Comparison of ENCODE assay signal across 8 cellular contexts in genomic region chr10:70575874-70576802, GRCh38.
DNase-seq lines count a peak whose midpoint lies in the region; ATAC-seq and TF ChIP-seq lines count a peak whose summit lies in the region.

No MANE protein-coding gene starts in this region.

- peak; percentile 51 for ATAC-seq in HG03066 (IDR thresholded peaks at IDR 0.05; ENCODE audit: low read depth, unreplicated experiment)

- H3K4me3 ChIP-seq in coronary artery: peak overlapping the region; percentile 27

- TF ChIP-seq POLR2A in GM18951 (IDR thresholded peaks at IDR 0.05; ENCODE audit: extremely low read depth, insufficient read depth, insufficient read length): peak; percentile 44

- H3K27ac ChIP-seq in coronary artery: no peak overlapping the region

- peak; percentile 63 for DNase-seq in DMS153 treated with DMSO at 0.1 percent for 48 hours (lab: John Stamatoyannopoulos, UW; ENCODE audit: unreplicated experiment)
- peak; percentile 89 for DNase-seq in NOMO-1 treated with DMSO at 0.1 percent for 48 hours (lab: John Stamatoyannopoulos, UW; ENCODE audit: unreplicated experiment)
- no peak for DNase-seq in coronary artery (ENCODE audit: low spot score)
- DNase-seq in non-pigmented ciliary epithelial cell (ENCODE audit: low read depth): peak; percentile 36
- no peak for DNase-seq in germinal center (ENCODE audit: low spot score)
- no peak for DNase-seq in retina

- no peak for TF ChIP-seq CTCF in coronary artery (IDR thresholded peaks at IDR 0.05)

- in situ Hi-C loops in GM18951 (cut with MboI; ENCODE audit: low sequenced_read_pairs, unreplicated experiment): no loop called here

Comparison
In these comparisons a context has a peak if more than half of its experiments do, and no peak if none do; other contexts are left out.
1. DNase-seq: peak in DMS153 treated with DMSO at 0.1 percent for 48 hours (single experiment), NOMO-1 treated with DMSO at 0.1 percent for 48 hours (single experiment) and non-pigmented ciliary epithelial cell (single experiment); none in coronary artery (single experiment), germinal center (single experiment) and retina (single experiment).